In the genomic region with DNA sequence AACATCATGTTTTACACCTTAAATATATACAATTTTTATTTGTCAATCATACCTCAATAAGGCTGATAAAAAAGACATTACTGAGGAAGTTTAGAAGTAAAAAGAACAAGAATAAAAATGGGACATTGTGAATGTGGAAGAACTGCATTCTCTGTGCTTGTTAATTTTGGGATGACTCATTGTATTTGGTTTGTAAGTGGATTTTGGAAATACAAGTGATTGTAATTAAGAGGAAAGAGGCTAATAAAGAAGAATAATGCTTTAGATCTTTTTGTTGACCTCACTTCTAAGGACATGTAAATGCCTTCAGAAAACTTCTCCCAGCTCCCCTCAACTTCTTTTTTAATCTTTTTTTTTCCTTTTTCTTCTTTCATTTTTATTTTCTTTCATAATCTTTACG, we compare ENCODE assay signal across 22 cellular contexts.
DNase-seq lines count a peak whose midpoint lies in the region; ATAC-seq and TF ChIP-seq lines count a peak whose summit lies in the region.
"Had no signal": no experiment of that assay in that cellular context is flagged by ENCODE, and none has a peak within 500 bp of the region (broad histone marks: within the 10 kb centered on the region; RNA-seq: fewer than 3 reads in every experiment).

No MANE protein-coding gene starts in this region.

- WGBS in GM23248 (ENCODE audit: low coverage in 1 of 2, low lambda C conversion rate in 2 of 2, missing lambda C conversion rate in 2 of 2), 2 experiments: 66 to 95% methylated on average over 1 of the region's 1 CpG

- H3K4me2 ChIP-seq in GM23248 (ENCODE audit: unreplicated experiment) (no peak overlapping the region), OCI-LY1 (ENCODE audit: low read length) (peak overlapping the region; percentile 8; the same call in 1 of the 2 replicates)

- H2AFZ ChIP-seq in GM23248 (no peak overlapping the region), OCI-LY1 (ENCODE audit: low read length) (no peak overlapping the region)

- H3F3A ChIP-seq in GM23248 (ENCODE audit: insufficient read depth): peaks cover 32% of the 10 kb centered on the region
- no peaks in the 10 kb centered on the region for H3F3A ChIP-seq in OCI-LY1 (ENCODE audit: insufficient read depth, low read length)

- H3K9me3 ChIP-seq in GM23248 (ENCODE audit: low read depth) (no peaks in the 10 kb centered on the region), OCI-LY1 (ENCODE audit: low read length) (no peaks in the 10 kb centered on the region)
- H3K9me3 ChIP-seq: HAP-1, SJSA1 had no signal

- H3K79me2 ChIP-seq in GM23248 (ENCODE audit: insufficient read depth): no peaks in the 10 kb centered on the region
- H3K79me2 ChIP-seq in OCI-LY1 (ENCODE audit: insufficient read depth, low read length): no peaks in the 10 kb centered on the region

- H3K36me3 ChIP-seq in GM23248 (ENCODE audit: low read depth): no peaks in the 10 kb centered on the region
- H3K36me3 ChIP-seq in OCI-LY1 (ENCODE audit: insufficient read depth, low read length): no peaks in the 10 kb centered on the region
- H3K36me3 ChIP-seq: HAP-1, SJSA1 had no signal

- H3K27me3 ChIP-seq in GM23248 (replicated peaks; ENCODE audit: insufficient read depth) (no peaks in the 10 kb centered on the region), OCI-LY1 (ENCODE audit: insufficient read depth, low read length) (no peaks in the 10 kb centered on the region)
- H3K27me3 ChIP-seq: SJSA1 had no signal

- H3K36me3 Mint-ChIP-seq in chondrocyte (ENCODE audit: low read depth) (peaks cover 3% of the 10 kb centered on the region), osteocyte (ENCODE audit: unreplicated experiment) (peaks cover 11% of the 10 kb centered on the region)
- H3K36me3 Mint-ChIP-seq: CD8-positive, alpha-beta T cell had no signal

- H3K4me3 Mint-ChIP-seq in chondrocyte (ENCODE audit: unreplicated experiment) (peak overlapping the region; percentile 50), osteocyte (ENCODE audit: unreplicated experiment) (peak overlapping the region; percentile 66)
- H3K4me3 Mint-ChIP-seq: CD8-positive, alpha-beta T cell had no signal

- H4K20me1 ChIP-seq in GM23248 (ENCODE audit: insufficient read depth): no peaks in the 10 kb centered on the region
- no peaks in the 10 kb centered on the region for H4K20me1 ChIP-seq in OCI-LY1 (ENCODE audit: insufficient read depth, low read length)

- peaks cover 74% of the 10 kb centered on the region for H3K4me1 Mint-ChIP-seq in chondrocyte (ENCODE audit: low read depth)
- H3K4me1 Mint-ChIP-seq in osteocyte (ENCODE audit: unreplicated experiment): peaks cover 71% of the 10 kb centered on the region

- no peaks in the 10 kb centered on the region for H3K27me3 Mint-ChIP-seq in chondrocyte (ENCODE audit: low read depth)
- H3K27me3 Mint-ChIP-seq in osteocyte (ENCODE audit: unreplicated experiment): no peaks in the 10 kb centered on the region

- no peak for ATAC-seq in GM18867 (IDR thresholded peaks at IDR 0.05; ENCODE audit: unreplicated experiment)
- ATAC-seq: CD8-positive, alpha-beta T cell; Right ventricle myocardium inferior had no signal

- H3K4me1 ChIP-seq in GM23248 (ENCODE audit: insufficient read depth) (peaks cover 32% of the 10 kb centered on the region), OCI-LY1 (ENCODE audit: insufficient read depth, low read length, severe bottlenecking) (peaks cover 54% of the 10 kb centered on the region)

- no peak for TF ChIP-seq CTCF in OCI-LY1 (IDR thresholded peaks at IDR 0.05; ENCODE audit: low read length)
- no peak for TF ChIP-seq CTCF in chondrocyte (IDR thresholded peaks at IDR 0.05)
- no peak for TF ChIP-seq CTCF in osteocyte (IDR thresholded peaks at IDR 0.05)

- H3K4me3 ChIP-seq in GM23248 (no peak overlapping the region), OCI-LY1 (ENCODE audit: low read depth, low read length, poor library complexity, severe bottlenecking) (no peak overlapping the region)
- H3K4me3 ChIP-seq: HAP-1, SJSA1 had no signal

- DNase-seq in GM23248 (peak; percentile 15), chondrocyte (ENCODE audit: low spot score) (no peak), osteocyte (ENCODE audit: extremely low spot score, unreplicated experiment) (no peak)
- no peak for DNase-seq in stimulated activated CD4-positive, alpha-beta T cell treated with anti-CD3 and anti-CD28 coated beads, Interleukin-15, amount 100 ng/mL, for 24 hours
- DNase-seq in activated CD8-positive, alpha-beta memory T cell treated with anti-CD3 and anti-CD28 coated beads for 24 hours: no peak
- DNase-seq: C1 segment of cervical spinal cord; Calu3; CD8-positive, alpha-beta T cell; DMS153; MV-4-11; NCI-H1105 treated with DMSO at 0.1 percent for 48 hours; NCI-H1694; NCI-H2081; NCI-H2171; NCI-H345; NCI-H524; NCI-H774 had no signal

- peak overlapping the region; percentile 93 for H3K27ac Mint-ChIP-seq in chondrocyte (ENCODE audit: unreplicated experiment)
- peak overlapping the region; percentile 96 for H3K27ac Mint-ChIP-seq in osteocyte (ENCODE audit: unreplicated experiment)
- H3K27ac Mint-ChIP-seq: CD8-positive, alpha-beta T cell had no signal

- H3K27ac ChIP-seq in GM23248 (no peak overlapping the region), OCI-LY1 (ENCODE audit: low read depth, low read length, poor library complexity, severe bottlenecking) (no peak overlapping the region)
- H3K27ac ChIP-seq: SJSA1 had no signal

- H3K9me2 ChIP-seq in GM23248 (ENCODE audit: insufficient read depth) (no peaks in the 10 kb centered on the region), OCI-LY1 (ENCODE audit: low read depth, low read length) (no peaks in the 10 kb centered on the region)

- in situ Hi-C loops in GM23248 (cut with MboI): no loop called here

- H3K9me3 Mint-ChIP-seq in chondrocyte (ENCODE audit: low read depth) (no peaks in the 10 kb centered on the region), osteocyte (ENCODE audit: unreplicated experiment) (no peaks in the 10 kb centered on the region)

- no peak overlapping the region for H3K9ac ChIP-seq in GM23248
- no peak overlapping the region for H3K9ac ChIP-seq in OCI-LY1 (ENCODE audit: low read length)
